In the genomic region with DNA sequence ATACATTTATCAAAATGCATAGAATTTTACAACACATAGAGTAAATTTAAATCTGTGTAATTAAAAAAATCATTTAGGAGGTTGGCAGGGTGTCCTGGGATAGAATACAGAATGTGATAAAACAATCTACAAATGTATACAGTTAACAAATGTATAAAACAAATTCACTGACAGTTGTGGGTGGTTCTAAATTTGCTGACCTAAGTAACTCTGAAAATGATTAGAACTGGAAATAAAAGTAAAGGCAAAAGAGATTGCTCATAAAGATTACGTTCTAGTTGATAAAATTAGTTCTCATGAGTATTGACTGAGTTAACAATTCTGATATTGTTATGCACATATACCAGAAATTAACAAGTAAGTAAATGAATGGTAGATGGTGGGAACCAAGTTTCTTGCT, we compare ENCODE assay signal across 10 cellular contexts.
"Had no signal": no experiment of that assay in that cellular context is flagged by ENCODE, and none has a peak within 500 bp of the region (broad histone marks: within the 10 kb centered on the region; RNA-seq: fewer than 3 reads in every experiment).

No MANE protein-coding gene starts in this region.

- H3K4me1 ChIP-seq: HAP-1 had no signal

- DNase-seq: GM23248, GOT3, H7, H9, HCEC 1CT, HFFc6 had no signal

- H3K27ac Mint-ChIP-seq: H9, HFFc6 had no signal

- H2AFZ ChIP-seq: GM23248 had no signal

- H3K4me3 ChIP-seq: GM23248, HAP-1 had no signal

- ATAC-seq: HCT116 had no signal

- H3K9ac ChIP-seq: GM23248 had no signal

- H3K9me3 Mint-ChIP-seq: H9 had no signal

- H3K4me3 Mint-ChIP-seq: H9, HFFc6 had no signal

- FAIRE-seq: H1, H54 had no signal

- H3K36me3 ChIP-seq: HAP-1 had no signal

- H3K27ac ChIP-seq: GM23248 had no signal

- H3K9me3 ChIP-seq: HAP-1 had no signal
